In the genomic region with DNA sequence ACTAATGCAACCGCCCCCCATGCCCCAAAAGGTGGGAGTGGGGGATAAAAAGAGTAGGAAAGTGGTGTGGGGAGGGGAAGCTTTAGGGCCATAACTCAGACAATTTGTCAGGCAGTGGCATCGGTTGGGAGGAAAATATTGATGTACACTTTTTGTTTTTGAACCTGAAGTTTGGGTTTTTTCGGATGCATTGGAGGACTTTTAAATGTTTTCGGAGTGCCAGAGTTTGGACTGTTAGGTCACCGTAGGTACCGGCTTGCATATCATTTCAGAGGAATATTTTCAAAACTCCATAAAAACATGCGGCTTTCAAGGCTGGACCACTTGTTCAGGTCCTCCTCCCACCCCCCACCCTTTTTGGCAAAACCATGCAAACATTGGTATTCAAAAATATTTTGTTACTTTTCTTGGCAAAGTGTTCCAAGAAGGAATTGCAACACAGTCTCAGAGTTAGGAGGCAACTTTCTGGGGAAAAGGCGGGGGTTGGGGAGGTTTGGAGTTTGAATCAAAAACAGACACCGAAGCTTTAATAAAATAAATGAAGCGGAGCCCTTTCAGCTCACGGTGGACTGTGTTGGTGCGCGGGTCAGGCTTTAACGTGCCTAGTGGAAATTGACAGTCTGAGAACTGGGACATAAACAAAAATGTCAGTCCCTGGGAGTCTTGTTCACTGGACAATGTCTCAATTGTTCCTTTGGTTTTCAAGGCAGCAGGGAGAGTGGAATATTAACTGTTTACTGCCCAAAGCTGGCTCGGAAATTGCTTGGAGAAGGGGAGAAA, we compare ENCODE assay signal across 7 cellular contexts.
DNase-seq lines count a peak whose midpoint lies in the region; ATAC-seq and TF ChIP-seq lines count a peak whose summit lies in the region.

No MANE protein-coding gene starts in this region.

- TF ChIP-seq CTCF in epithelial cell of esophagus (IDR thresholded peaks at IDR 0.05; ENCODE audit: insufficient read depth, low read depth, low read length, missing control alignments) (peak; percentile 3), vagina (IDR thresholded peaks at IDR 0.05) (no peak)

- peak overlapping the region; percentile 34 for H3K27ac ChIP-seq in vagina

- H3K9me3 ChIP-seq in vagina, result no peaks in the 10 kb centered on the region

- peaks cover 81% of the 10 kb centered on the region for H3K4me1 ChIP-seq in vagina

- DNase-seq in RPMI7951 (ENCODE audit: low read depth) (peak; percentile 40), epithelial cell of esophagus (ENCODE audit: low read depth) (no peak), middle frontal gyrus (ENCODE audit: extremely low spot score, low spot score) (peak; percentile 25), vagina (ENCODE audit: extremely low spot score in 2 of 2) (no peak), NOMO-1 (lab: John Stamatoyannopoulos, UW; ENCODE audit: unreplicated experiment in 2 of 2) (no peak), NAMALWA (ENCODE audit: low spot score) (no peak), left lobe of liver (ENCODE audit: low spot score) (no peak)

- intact Hi-C loops in vagina (cut with DNase I), result no loop called here

- no peak for ATAC-seq in left lobe of liver

- no peaks in the 10 kb centered on the region for H3K36me3 ChIP-seq in vagina

- TF ChIP-seq POLR2A in vagina (IDR thresholded peaks at IDR 0.05), result no peak

- H3K4me3 ChIP-seq in epithelial cell of esophagus (ENCODE audit: low read length), result no peak overlapping the region
- peak overlapping the region; percentile 6 to 30 for H3K4me3 ChIP-seq in vagina

- H3K27me3 ChIP-seq in vagina, result no peaks in the 10 kb centered on the region

Comparison
In these comparisons a context has a peak if more than half of its experiments do, and no peak if none do; other contexts are left out.
1. DNase-seq: peak in RPMI7951 (single experiment) and middle frontal gyrus (single experiment); none in epithelial cell of esophagus (single experiment), vagina (0 of 2), NOMO-1 (0 of 2), NAMALWA (single experiment) and left lobe of liver (single experiment).